Comparison of ENCODE assay signal across 1 cellular context in the genomic region with DNA sequence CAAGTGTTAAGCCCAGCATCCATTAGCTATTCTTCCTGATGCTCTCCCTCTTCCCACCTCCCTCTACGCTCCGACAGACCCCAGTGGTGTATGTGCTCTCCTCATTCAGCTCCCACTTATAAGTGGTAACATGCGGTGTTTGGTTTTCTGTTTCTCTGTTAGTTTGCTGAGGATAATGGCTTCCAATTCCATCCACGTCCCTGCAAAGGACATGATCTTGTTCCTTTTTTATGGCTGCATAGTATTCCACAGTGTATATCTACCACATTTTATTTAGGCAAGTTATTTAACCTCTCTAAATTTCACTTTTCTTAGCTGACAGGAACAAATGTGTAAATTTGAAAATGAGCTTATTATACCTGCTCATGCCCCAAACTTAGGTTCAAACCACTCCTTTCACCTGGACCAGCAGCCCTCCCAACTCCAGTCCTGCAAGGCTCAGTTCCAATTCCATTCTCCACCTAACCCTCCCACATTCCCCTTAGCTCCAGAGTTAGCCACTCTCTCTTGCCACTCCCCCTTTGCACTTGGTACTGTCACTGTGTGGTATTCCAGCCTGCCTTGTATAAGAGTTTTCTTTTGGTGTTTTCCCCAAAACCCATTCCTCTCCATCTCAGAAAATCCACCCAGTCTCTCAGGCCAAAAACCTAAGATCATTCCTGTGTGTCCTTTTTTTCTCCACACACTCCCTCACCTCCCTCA.
TF ChIP-seq lines count a peak whose summit lies in the region.

No MANE protein-coding gene starts in this region.

TF ChIP-seq in IMR-90, 13 proteins besides CTCF, POLR2A, EP300 and RAD21:
- TF ChIP-seq NFE2L2 (IDR thresholded peaks at IDR 0.05; ENCODE audit: low read depth, low read length) (no peak), BHLHE40 (IDR thresholded peaks at IDR 0.05; ENCODE audit: low read depth, low read length) (no peak), ELK1 (IDR thresholded peaks at IDR 0.05; ENCODE audit: borderline replicate concordance, low read depth, low read length) (no peak), FOS (IDR thresholded peaks at IDR 0.05; ENCODE audit: low read depth, low read length) (no peak), SMC3 (IDR thresholded peaks at IDR 0.05; ENCODE audit: low read depth, low read length) (no peak), RFX5 (IDR thresholded peaks at IDR 0.05; ENCODE audit: low read depth, low read length) (no peak), RCOR1 (IDR thresholded peaks at IDR 0.05; ENCODE audit: insufficient replicate concordance, low read length) (no peak), MAZ (IDR thresholded peaks at IDR 0.05; ENCODE audit: borderline replicate concordance, low read depth, low read length) (no peak)
